ENCODE assay signal across 8 cellular contexts in genomic region chr11:14907411-14908213, GRCh38. TPM values are rescaled to one million over a fixed set of nuclear protein-coding genes. Genes with fewer than 3 reads are reported as not detected.
DNase-seq lines count a peak whose midpoint lies in the region; ATAC-seq, FAIRE-seq and TF ChIP-seq lines count a peak whose summit lies in the region.

No MANE protein-coding gene starts in this region.

- H3K36me3 ChIP-seq in HUES6 (ENCODE audit: control insufficient read depth, insufficient read depth, low read length): no peaks in the 10 kb centered on the region
- H3K36me3 ChIP-seq in trophoblast cell (ENCODE audit: control insufficient read depth in 1 of 2, insufficient read depth in 2 of 2, low read length in 2 of 2): no peaks in the 10 kb centered on the region

- H4K91ac ChIP-seq in trophoblast cell (ENCODE audit: low read depth, low read length): no peak overlapping the region

- H3K27ac ChIP-seq in HUES6 (ENCODE audit: low read depth, low read length): no peak overlapping the region
- H3K27ac ChIP-seq in trophoblast cell (ENCODE audit: low read depth, low read length): no peak overlapping the region

- DNase-seq in DMS 273 (lab: John Stamatoyannopoulos, UW; ENCODE audit: unreplicated experiment): peak; percentile 83
- DNase-seq in OCI-M1 (lab: John Stamatoyannopoulos, UW): peak; percentile 84
- peak; percentile 68 for DNase-seq in activated T-helper 1 cell treated with Interleukin-2 at 50 U/mL for 16 hours (ENCODE audit: low read depth)
- peak; percentile 16 to 76 for DNase-seq in foreskin fibroblast
- DNase-seq in trophoblast cell: peak; percentile 53 to 78
- DNase-seq in urothelium cell line (ENCODE audit: low spot score): peak; percentile 27

- TF ChIP-seq CTCF in foreskin fibroblast (IDR thresholded peaks at IDR 0.05; ENCODE audit: low read depth, low read length): peak; percentile 70

- no CpG with 5 or more reads among the region's 13 CpGs for WGBS in trophoblast cell (ENCODE audit: extremely low coverage, insufficient coverage, insufficient read length)

- no peak overlapping the region for H2AFZ ChIP-seq in trophoblast cell (ENCODE audit: insufficient read depth, low read length, poor library complexity)

- 0 out of 2 replicates have a peak overlapping the region, but pooled peaks have one; percentile 6 for H3K4me3 ChIP-seq in HUES6 (ENCODE audit: low read depth, low read length)
- H3K4me3 ChIP-seq in foreskin fibroblast (ENCODE audit: low read depth in 1 of 2, low read length in 2 of 2): no peak overlapping the region
- no peak overlapping the region for H3K4me3 ChIP-seq in trophoblast cell (ENCODE audit: low read depth, low read length)

- H2BK12ac ChIP-seq in trophoblast cell (ENCODE audit: low read length): no peak overlapping the region

- H3K79me2 ChIP-seq in trophoblast cell (ENCODE audit: control insufficient read depth, insufficient read depth, low read length, poor library complexity): no peaks in the 10 kb centered on the region

- no peak overlapping the region for H3K4ac ChIP-seq in trophoblast cell (ENCODE audit: low read depth, low read length)

- H3K4me2 ChIP-seq in trophoblast cell (ENCODE audit: low read length): no peak overlapping the region

- no peak overlapping the region for H2AK5ac ChIP-seq in trophoblast cell (ENCODE audit: low read length)

- H2BK120ac ChIP-seq in trophoblast cell (ENCODE audit: insufficient read depth, low read length, poor library complexity): no peak overlapping the region

- H3K4me1 ChIP-seq in HUES6 (ENCODE audit: control insufficient read depth, insufficient read depth, low read length): peaks cover 3% of the 10 kb centered on the region
- H3K4me1 ChIP-seq in trophoblast cell (ENCODE audit: control insufficient read depth in 1 of 2, insufficient read depth in 2 of 2, low read length in 2 of 2): peaks cover 0 to 2% of the 10 kb centered on the region in 2 experiments

- no peaks in the 10 kb centered on the region for H3K79me1 ChIP-seq in trophoblast cell (ENCODE audit: low read length)

- ATAC-seq in GM21390 (IDR thresholded peaks at IDR 0.05; ENCODE audit: unreplicated experiment): peak; percentile 61

- no peaks in the 10 kb centered on the region for H3K9me3 ChIP-seq in HUES6 (ENCODE audit: control insufficient read depth, insufficient read depth, low read depth, low read length)
- no peaks in the 10 kb centered on the region for H3K9me3 ChIP-seq in trophoblast cell (ENCODE audit: insufficient read depth, low read depth, low read length)

- H2BK5ac ChIP-seq in trophoblast cell (ENCODE audit: low read depth, low read length, poor library complexity): no peak overlapping the region

- no peak overlapping the region for H3K14ac ChIP-seq in trophoblast cell (ENCODE audit: low read length)

- FAIRE-seq in urothelium cell line (lab: Jason Lieb, UNC): peak; percentile 13

- H4K8ac ChIP-seq in trophoblast cell (ENCODE audit: low read depth, low read length): no peak overlapping the region

- no peak overlapping the region for H3K9ac ChIP-seq in HUES6 (ENCODE audit: low read length)
- H3K9ac ChIP-seq in trophoblast cell (ENCODE audit: low read length): no peak overlapping the region

- H3K18ac ChIP-seq in trophoblast cell (ENCODE audit: low read length): no peak overlapping the region

- H3K27me3 ChIP-seq in HUES6 (ENCODE audit: control insufficient read depth, insufficient read depth, low read length) (no peaks in the 10 kb centered on the region), trophoblast cell (ENCODE audit: insufficient read depth, low read length) (no peaks in the 10 kb centered on the region)

- H3K23ac ChIP-seq in trophoblast cell (ENCODE audit: low read length): no peak overlapping the region

- H4K12ac ChIP-seq in trophoblast cell (ENCODE audit: low read depth, low read length): no peak overlapping the region

RNA-seq across cellular contexts. Expression of gene CYP2R1, which starts 15.6 kb away (rescaled TPM):
- polyA plus RNA-seq in trophoblast cell (2013): 12.5 and 13.4 TPM in 2 replicates

Comparison
In these comparisons a context has a peak if more than half of its experiments do, and no peak if none do; other contexts are left out.
1. DNase-seq: peak in every context shown above with its lines; median percentile 84 in OCI-M1; 83 in DMS 273; 68 in activated T-helper 1 cell treated with Interleukin-2 at 50 U/mL for 16 hours; 66 in trophoblast cell; 46 in foreskin fibroblast; 27 in urothelium cell line.